In genomic region chr17:8384801-8385335, GRCh38 we compare ENCODE assay signal across 8 cellular contexts. TPM values are rescaled to one million over a fixed set of nuclear protein-coding genes. Genes with fewer than 3 reads are reported as not detected.
DNase-seq lines count a peak whose midpoint lies in the region; ATAC-seq lines count a peak whose summit lies in the region.

No MANE protein-coding gene starts in this region.

- POLR2A ChIA-PET in activated CD8-positive, alpha-beta T cell treated with anti-CD3 and anti-CD28 coated beads, Interleukin-2, amount 10 ng/mL, durations not matched to agents 7 days and 5 days (lab: Charles Lee) = interaction anchor here (1.7 kb wide), 1 partner anchor 361 kb away, joined by 4 read pairs; no protein-coding TSS in a partner anchor

- H3K9me3 Mint-ChIP-seq in activated CD8-positive, alpha-beta T cell treated with anti-CD3 and anti-CD28 coated beads, Interleukin-2, amount 10 ng/mL, durations not matched to agents 7 days and 5 days (ENCODE audit: insufficient read depth) = no peaks in the 10 kb centered on the region

- H3K27ac ChIP-seq in ACC112 (ENCODE audit: low read depth, low read length) = peak overlapping the region; percentile 76

- H3K27me3 Mint-ChIP-seq in activated CD8-positive, alpha-beta T cell treated with anti-CD3 and anti-CD28 coated beads, Interleukin-2, amount 10 ng/mL, durations not matched to agents 7 days and 5 days (ENCODE audit: low read depth) = no peaks in the 10 kb centered on the region

- peaks cover 31% of the 10 kb centered on the region for H3K4me1 ChIP-seq in ACC112 (ENCODE audit: control insufficient read depth, insufficient read depth, low read length, unreplicated experiment)

- H3K36me3 Mint-ChIP-seq in activated CD8-positive, alpha-beta T cell treated with anti-CD3 and anti-CD28 coated beads, Interleukin-2, amount 10 ng/mL, durations not matched to agents 7 days and 5 days (ENCODE audit: low read depth) = peaks cover 33% of the 10 kb centered on the region

- H3K4me1 Mint-ChIP-seq in activated CD8-positive, alpha-beta T cell treated with anti-CD3 and anti-CD28 coated beads, Interleukin-2, amount 10 ng/mL, durations not matched to agents 7 days and 5 days (ENCODE audit: low read depth) = peaks cover 52% of the 10 kb centered on the region

- peaks cover 32% of the 10 kb centered on the region for H3K79me2 ChIP-seq in ACC112 (ENCODE audit: control insufficient read depth, insufficient read depth, low read length, unreplicated experiment)

- H3K27ac Mint-ChIP-seq in activated CD8-positive, alpha-beta T cell treated with anti-CD3 and anti-CD28 coated beads, Interleukin-2, amount 10 ng/mL, durations not matched to agents 7 days and 5 days = peak overlapping the region; percentile 96

- CTCF ChIA-PET in activated CD8-positive, alpha-beta T cell treated with anti-CD3 and anti-CD28 coated beads, Interleukin-2, amount 10 ng/mL, durations not matched to agents 7 days and 5 days (lab: Charles Lee) = no interaction called here

- peak; percentile 90 for DNase-seq in HCEC 1CT
- no peak for DNase-seq in activated CD8-positive, alpha-beta T cell treated with anti-CD3 and anti-CD28 coated beads, Interleukin-2, amount 10 ng/mL, durations not matched to agents 7 days and 5 days
- DNase-seq in hepatic stellate cell (ENCODE audit: low spot score) = peak; percentile 86
- no peak for DNase-seq in GM19240 (ENCODE audit: insufficient read length, low spot score)
- no peak for DNase-seq in NCI-H2171 (lab: John Stamatoyannopoulos, UW)

- H3K36me3 ChIP-seq in ACC112 (ENCODE audit: insufficient read depth, low read length) = peaks cover 21% of the 10 kb centered on the region

- peak overlapping the region; percentile 94 for H3K4me3 ChIP-seq in ACC112 (ENCODE audit: low read depth, low read length)

- H3K27me3 ChIP-seq in ACC112 (ENCODE audit: insufficient read depth, low read length) = no peaks in the 10 kb centered on the region

- ATAC-seq in activated CD8-positive, alpha-beta T cell treated with anti-CD3 and anti-CD28 coated beads, Interleukin-2, amount 10 ng/mL, durations not matched to agents 7 days and 5 days = no peak
- ATAC-seq in HG02798 (IDR thresholded peaks at IDR 0.05; ENCODE audit: poor library complexity, unreplicated experiment) = no peak
- ATAC-seq in GM21390 (IDR thresholded peaks at IDR 0.05; ENCODE audit: unreplicated experiment) = no peak

- no peak overlapping the region for H2AFZ ChIP-seq in ACC112 (ENCODE audit: low read length, unreplicated experiment)

- H3K4me3 Mint-ChIP-seq in activated CD8-positive, alpha-beta T cell treated with anti-CD3 and anti-CD28 coated beads, Interleukin-2, amount 10 ng/mL, durations not matched to agents 7 days and 5 days = peak overlapping the region; percentile 99

RNA-seq across cellular contexts. Expression of gene RPL26, which starts 1.9 kb away (rescaled TPM):
- 1,000 to 10,000 TPM; 1,633 to 1,747 TPM for total RNA-seq in activated CD8-positive, alpha-beta T cell treated with anti-CD3 and anti-CD28 coated beads, Interleukin-2, amount 10 ng/mL, durations not matched to agents 7 days and 5 days

RNA-seq across cellular contexts. Expression of gene RNF222, which starts 12.8 kb away (rescaled TPM):
- total RNA-seq in activated CD8-positive, alpha-beta T cell treated with anti-CD3 and anti-CD28 coated beads, Interleukin-2, amount 10 ng/mL, durations not matched to agents 7 days and 5 days = under 1 TPM; 0.24 to 0.29 TPM

RNA-seq across cellular contexts. Expression of gene ODF4, which starts 45.2 kb away (rescaled TPM):
- total RNA-seq in activated CD8-positive, alpha-beta T cell treated with anti-CD3 and anti-CD28 coated beads, Interleukin-2, amount 10 ng/mL, durations not matched to agents 7 days and 5 days = not detected

RNA-seq across cellular contexts. Expression of gene NDEL1, which starts 50.8 kb away (rescaled TPM):
- 10 to 100 TPM; 48.1 to 52.5 TPM for total RNA-seq in activated CD8-positive, alpha-beta T cell treated with anti-CD3 and anti-CD28 coated beads, Interleukin-2, amount 10 ng/mL, durations not matched to agents 7 days and 5 days

Comparison
In these comparisons a context has a peak if more than half of its experiments do, and no peak if none do; other contexts are left out.
1. DNase-seq: peak in HCEC 1CT (single experiment) and hepatic stellate cell (single experiment); none in activated CD8-positive, alpha-beta T cell treated with anti-CD3 and anti-CD28 coated beads, Interleukin-2, amount 10 ng/mL, durations not matched to agents 7 days and 5 days (single experiment), GM19240 (single experiment) and NCI-H2171 (single experiment).